In the genomic region with DNA sequence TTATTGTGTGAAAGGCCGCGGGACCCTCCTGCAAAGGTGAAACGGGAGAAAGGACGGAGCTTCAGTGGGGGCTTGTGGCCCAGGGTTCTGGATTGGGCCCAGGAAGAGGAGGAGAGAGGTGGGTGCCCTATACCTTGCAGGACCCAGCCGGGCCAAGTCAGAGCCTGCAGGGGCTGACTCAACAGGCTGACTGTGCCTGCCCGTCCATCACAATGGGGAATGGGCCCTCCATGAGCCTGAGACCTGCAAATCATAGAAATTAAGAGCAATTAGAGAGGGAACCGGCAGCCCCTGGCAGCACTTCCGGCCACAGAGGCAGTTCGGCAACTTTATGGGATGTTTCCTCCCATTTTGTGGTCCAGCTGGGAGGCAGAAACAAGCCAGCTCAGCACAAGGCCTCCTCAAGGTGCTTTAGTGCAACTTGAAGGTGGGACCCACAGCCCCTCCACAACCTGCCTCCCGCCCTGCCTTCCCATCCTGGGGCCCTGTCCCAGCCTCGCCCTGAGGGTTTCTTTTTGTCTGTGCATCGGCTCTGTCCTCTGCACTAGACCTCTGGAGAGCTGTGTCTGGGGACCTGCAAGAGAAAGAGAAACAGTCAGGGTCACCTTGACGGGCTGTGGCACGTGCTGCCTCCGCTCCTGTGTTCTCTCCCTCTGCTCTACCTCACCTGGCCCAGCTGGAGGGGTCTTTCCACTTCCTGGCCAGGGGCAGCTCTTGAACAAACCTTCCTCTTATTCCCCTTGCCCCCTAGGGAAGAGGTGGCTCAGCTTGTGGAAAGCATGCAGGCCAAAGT, we compare ENCODE assay signal across 21 cellular contexts.
"Had no signal": no experiment of that assay in that cellular context is flagged by ENCODE, and none has a peak within 500 bp of the region (broad histone marks: within the 10 kb centered on the region; RNA-seq: fewer than 3 reads in every experiment).

No MANE protein-coding gene starts in this region.

- H3K36me3 ChIP-seq: ascending aorta, brain microvascular endothelial cell, esophagus squamous epithelium, gastroesophageal sphincter, thoracic aorta had no signal

- DNase-seq: activated B cell treated with CpG ODN at 0.5 μM for 24 hours; activated CD4-positive, alpha-beta T cell treated with anti-CD3 and anti-CD28 coated beads for 4 hours; activated CD4-positive, alpha-beta T cell treated with anti-CD3 and anti-CD28 coated beads, Interleukin-2, amount 50 U/mL, for 48 hours; activated gamma-delta T cell; activated naive CD4-positive, alpha-beta T cell treated with anti-CD3 and anti-CD28 coated beads, Interleukin-2, amount 50 U/mL, for 16 hours; activated naive CD8-positive, alpha-beta T cell treated with anti-CD3 and anti-CD28 coated beads, Interleukin-2, amount 50 U/mL, for 24 hours; activated T-cell treated with anti-CD3 and anti-CD28 coated beads, Interleukin-2, amount 50 U/mL, for 72 hours; brain microvascular endothelial cell; dorsolateral prefrontal cortex; effector memory CD8-positive, alpha-beta T cell; esophagus squamous epithelium; head of caudate nucleus; hypothalamus; nucleus accumbens; stimulated activated CD4-positive, alpha-beta T cell treated with anti-CD3 and anti-CD28 coated beads, Interleukin-4, amount 100 ng/mL, for 24 hours; stimulated activated naive CD4-positive, alpha-beta T cell treated with Interleukin-2 at 50 U/mL for 16 hours; T-helper 1 cell; T-helper 9 cell had no signal

- H3K4me1 ChIP-seq: gastroesophageal sphincter had no signal

- H3K27me3 ChIP-seq: ascending aorta, dorsolateral prefrontal cortex had no signal

- H3K27ac ChIP-seq: ascending aorta, brain microvascular endothelial cell, dorsolateral prefrontal cortex, esophagus squamous epithelium, gastroesophageal sphincter, thoracic aorta had no signal

- H3K9me3 ChIP-seq: ascending aorta, esophagus squamous epithelium, gastroesophageal sphincter, thoracic aorta had no signal

- H3K4me3 ChIP-seq: ascending aorta, dorsolateral prefrontal cortex, esophagus squamous epithelium, gastroesophageal sphincter, thoracic aorta had no signal

- ATAC-seq: activated naive CD8-positive, alpha-beta T cell treated with anti-CD3 and anti-CD28 coated beads, Interleukin-2, amount 50 U/mL, for 24 hours; activated T-cell treated with anti-CD3 and anti-CD28 coated beads, Interleukin-2, amount 50 U/mL, for 72 hours; effector memory CD8-positive, alpha-beta T cell; gastroesophageal sphincter had no signal
